Comparison of ENCODE assay signal across 20 cellular contexts in the genomic region with DNA sequence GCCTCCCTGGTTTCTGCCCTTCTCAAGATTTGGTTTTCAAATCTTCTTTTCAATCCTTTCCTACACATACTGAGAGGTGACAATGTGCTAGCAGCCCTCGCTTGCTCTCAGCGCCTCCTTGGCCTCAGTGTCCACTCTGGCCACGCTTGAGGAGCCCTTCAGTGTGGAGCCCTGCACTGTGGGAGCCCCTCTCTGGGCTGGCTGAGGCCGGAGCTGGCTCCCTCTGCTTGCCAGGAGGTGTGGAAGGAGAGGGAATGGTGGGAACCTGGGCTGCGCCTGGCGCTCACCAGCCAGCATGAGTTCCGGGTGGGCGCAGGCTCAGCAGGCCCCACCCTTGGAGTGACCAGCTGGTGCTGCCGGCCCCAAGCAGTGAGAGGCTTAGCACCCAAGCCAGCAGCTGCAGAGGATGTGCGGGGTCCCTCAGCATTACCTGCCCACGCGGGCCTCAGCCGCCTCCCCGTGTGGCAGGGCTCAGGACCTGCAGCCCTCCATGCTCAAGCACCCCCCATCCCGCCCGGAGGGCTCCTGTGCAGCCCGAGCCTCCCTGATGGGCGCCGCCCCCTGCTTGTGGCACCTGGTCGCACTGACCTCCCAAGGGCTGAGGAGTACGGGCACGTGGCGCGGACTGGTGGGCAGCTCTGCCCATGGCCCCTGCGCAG.
DNase-seq lines count a peak whose midpoint lies in the region; ATAC-seq and TF ChIP-seq lines count a peak whose summit lies in the region.
"Had no signal": no experiment of that assay in that cellular context is flagged by ENCODE, and none has a peak within 500 bp of the region (broad histone marks: within the 10 kb centered on the region; RNA-seq: fewer than 3 reads in every experiment).

No MANE protein-coding gene starts in this region.

- no peak for TF ChIP-seq CTCF in right atrium auricular region (IDR thresholded peaks at IDR 0.05)
- no peak for TF ChIP-seq CTCF in chondrocyte (IDR thresholded peaks at IDR 0.05)

- ATAC-seq in right cardiac atrium = no peak
- peak; percentile 21 for ATAC-seq in stimulated activated effector memory CD8-positive, alpha-beta T cell treated with anti-CD3 and anti-CD28 coated beads, Interleukin-12 subunit alpha, Interleukin-12 subunit beta, amount 100 ng/mL, for 72 hours
- ATAC-seq: A549, HCT116 had no signal

- no peak overlapping the region for H3K27ac Mint-ChIP-seq in chondrocyte (ENCODE audit: unreplicated experiment)
- H3K27ac Mint-ChIP-seq in stimulated activated effector memory CD8-positive, alpha-beta T cell treated with anti-CD3 and anti-CD28 coated beads, Interleukin-12 subunit alpha, Interleukin-12 subunit beta, amount 100 ng/mL, for 72 hours = no peak overlapping the region
- no peak overlapping the region for H3K27ac Mint-ChIP-seq in activated naive CD8-positive, alpha-beta T cell treated with anti-CD3 and anti-CD28 coated beads for 36 hours
- H3K27ac Mint-ChIP-seq: CD4-positive, alpha-beta T cell; HFFc6 had no signal

- H3K4me3 ChIP-seq in right cardiac atrium (ENCODE audit: low read length) = no peak overlapping the region
- H3K4me3 ChIP-seq in right atrium auricular region = no peak overlapping the region
- H3K4me3 ChIP-seq: A549 had no signal

- DNase-seq in right cardiac atrium (peak in 2 of 3 donors; percentile 21 to 42), right atrium auricular region (ENCODE audit: low spot score) (no peak), chondrocyte (ENCODE audit: low spot score) (peak; percentile 73), kidney glomerular epithelial cell (lab: John Stamatoyannopoulos, UW) (no peak)
- DNase-seq in stimulated activated effector memory CD8-positive, alpha-beta T cell treated with anti-CD3 and anti-CD28 coated beads, Interleukin-12 subunit alpha, Interleukin-12 subunit beta, amount 100 ng/mL, for 72 hours (ENCODE audit: low spot score in 2 of 2) = no peak
- no peak for DNase-seq in activated naive CD8-positive, alpha-beta T cell treated with anti-CD3 and anti-CD28 coated beads for 36 hours
- DNase-seq in activated CD4-positive, CD25-positive, alpha-beta regulatory T cell treated with anti-CD3 and anti-CD28 coated beads, Interleukin-2, amount 50 U/mL, for 72 hours = no peak
- DNase-seq: AML-193; Caco-2; CD4-positive, alpha-beta T cell; DMS79; GDM1; GOT3; H7; HFFc6 had no signal

- no peak overlapping the region for H3K27ac ChIP-seq in right cardiac atrium (ENCODE audit: low read length)
- H3K27ac ChIP-seq in right atrium auricular region = no peak overlapping the region
- H3K27ac ChIP-seq: 22Rv1, A549, C4-2B, HL-60 had no signal

- H3K4me1 ChIP-seq in right cardiac atrium (ENCODE audit: control insufficient read depth, insufficient read depth, low read length) (no peaks in the 10 kb centered on the region), right atrium auricular region (no peaks in the 10 kb centered on the region)
- H3K4me1 ChIP-seq: A549 had no signal

- no peak overlapping the region for H3K4me3 Mint-ChIP-seq in chondrocyte (ENCODE audit: unreplicated experiment)
- H3K4me3 Mint-ChIP-seq in stimulated activated effector memory CD8-positive, alpha-beta T cell treated with anti-CD3 and anti-CD28 coated beads, Interleukin-12 subunit alpha, Interleukin-12 subunit beta, amount 100 ng/mL, for 72 hours = no peak overlapping the region
- H3K4me3 Mint-ChIP-seq in activated naive CD8-positive, alpha-beta T cell treated with anti-CD3 and anti-CD28 coated beads for 36 hours = no peak overlapping the region
- H3K4me3 Mint-ChIP-seq: CD4-positive, alpha-beta T cell; HFFc6 had no signal

- no peaks in the 10 kb centered on the region for H3K36me3 Mint-ChIP-seq in chondrocyte (ENCODE audit: low read depth)
- no peaks in the 10 kb centered on the region for H3K36me3 Mint-ChIP-seq in stimulated activated effector memory CD8-positive, alpha-beta T cell treated with anti-CD3 and anti-CD28 coated beads, Interleukin-12 subunit alpha, Interleukin-12 subunit beta, amount 100 ng/mL, for 72 hours
- H3K36me3 Mint-ChIP-seq in activated naive CD8-positive, alpha-beta T cell treated with anti-CD3 and anti-CD28 coated beads for 36 hours = no peaks in the 10 kb centered on the region

- H3K36me3 ChIP-seq in right atrium auricular region = no peaks in the 10 kb centered on the region

- H3K27me3 Mint-ChIP-seq in chondrocyte (ENCODE audit: low read depth) = no peaks in the 10 kb centered on the region
- H3K27me3 Mint-ChIP-seq in activated naive CD8-positive, alpha-beta T cell treated with anti-CD3 and anti-CD28 coated beads for 36 hours = no peaks in the 10 kb centered on the region
- H3K27me3 Mint-ChIP-seq: CD4-positive, alpha-beta T cell had no signal

- H3K9me3 Mint-ChIP-seq in chondrocyte (ENCODE audit: low read depth) = peaks cover 3% of the 10 kb centered on the region
- no peaks in the 10 kb centered on the region for H3K9me3 Mint-ChIP-seq in stimulated activated effector memory CD8-positive, alpha-beta T cell treated with anti-CD3 and anti-CD28 coated beads, Interleukin-12 subunit alpha, Interleukin-12 subunit beta, amount 100 ng/mL, for 72 hours
- no peaks in the 10 kb centered on the region for H3K9me3 Mint-ChIP-seq in activated naive CD8-positive, alpha-beta T cell treated with anti-CD3 and anti-CD28 coated beads for 36 hours

- intact Hi-C loops in right cardiac atrium (cut with DNase I) = no loop called here

- 93% methylated on average over 25 of the region's 25 CpGs for WGBS in right cardiac atrium

- H3K9me3 ChIP-seq in right cardiac atrium (ENCODE audit: control insufficient read depth, low read length) (no peaks in the 10 kb centered on the region), right atrium auricular region (no peaks in the 10 kb centered on the region)
- H3K9me3 ChIP-seq: A549 had no signal

- H3K4me1 Mint-ChIP-seq in chondrocyte (ENCODE audit: low read depth) = no peaks in the 10 kb centered on the region
- no peaks in the 10 kb centered on the region for H3K4me1 Mint-ChIP-seq in stimulated activated effector memory CD8-positive, alpha-beta T cell treated with anti-CD3 and anti-CD28 coated beads, Interleukin-12 subunit alpha, Interleukin-12 subunit beta, amount 100 ng/mL, for 72 hours
- no peaks in the 10 kb centered on the region for H3K4me1 Mint-ChIP-seq in activated naive CD8-positive, alpha-beta T cell treated with anti-CD3 and anti-CD28 coated beads for 36 hours

- H3K27me3 ChIP-seq in right cardiac atrium (ENCODE audit: control insufficient read depth, insufficient read depth) (no peaks in the 10 kb centered on the region), right atrium auricular region (no peaks in the 10 kb centered on the region)

Comparison
In these comparisons a context has a peak if more than half of its experiments do, and no peak if none do; other contexts are left out.
1. DNase-seq: peak in right cardiac atrium (2 of 3) and chondrocyte (single experiment); none in right atrium auricular region (single experiment), stimulated activated effector memory CD8-positive, alpha-beta T cell treated with anti-CD3 and anti-CD28 coated beads, Interleukin-12 subunit alpha, Interleukin-12 subunit beta, amount 100 ng/mL, for 72 hours (0 of 2), activated naive CD8-positive, alpha-beta T cell treated with anti-CD3 and anti-CD28 coated beads for 36 hours (single experiment), kidney glomerular epithelial cell (single experiment) and activated CD4-positive, CD25-positive, alpha-beta regulatory T cell treated with anti-CD3 and anti-CD28 coated beads, Interleukin-2, amount 50 U/mL, for 72 hours (single experiment).